ENCODE assay signal across 1 cellular context in genomic region chr2:107132141-107132540, GRCh38.
TF ChIP-seq lines count a peak whose summit lies in the region.

No MANE protein-coding gene starts in this region.

TF ChIP-seq in GM12878, 131 proteins besides CTCF, POLR2A, EP300 and RAD21 (continued from another document):
- TF ChIP-seq E2F8 (IDR thresholded peaks at IDR 0.05; ENCODE audit: low read depth, partially characterized antibody) (no peak), IKZF1 (conservative IDR thresholded peaks at IDR 0.05) (peak; percentile 50; the same call in 1 of the 2 replicates), SPI1 (IDR thresholded peaks at IDR 0.05; ENCODE audit: borderline replicate concordance, insufficient read depth, low read depth, low read length) (peak; percentile 91), EGR1 (IDR thresholded peaks at IDR 0.05; ENCODE audit: borderline replicate concordance in 1 of 2, low read depth in 2 of 2, low read length in 2 of 2) (0 out of 3 replicates have a peak, but pooled peaks of 1 of the 2 experiments have one; percentile 10), RUNX3 (IDR thresholded peaks at IDR 0.05; ENCODE audit: low read length) (peak; percentile 60), CUX1 (IDR thresholded peaks at IDR 0.05; ENCODE audit: insufficient replicate concordance, low read depth, low read length) (peak; percentile 15), MTA2 (IDR thresholded peaks at IDR 0.05; ENCODE audit: low read depth) (peak; percentile 35; the same call in 1 of the 2 replicates), FOXM1 (IDR thresholded peaks at IDR 0.05; ENCODE audit: low read depth, low read length) (no peak), PBX3 (IDR thresholded peaks at IDR 0.05; ENCODE audit: insufficient replicate concordance, low read depth, low read length) (peak; percentile 17), GATAD2B (conservative IDR thresholded peaks at IDR 0.05; ENCODE audit: low read depth) (peak; percentile 29; the same call in 1 of the 2 replicates), DPF2 (IDR thresholded peaks at IDR 0.05) (peak; percentile 69), JUNB (IDR thresholded peaks at IDR 0.05) (peak; percentile 23; the same call in 1 of the 2 replicates), PKNOX1 (IDR thresholded peaks at IDR 0.05) (peak; percentile 58; the same call in 1 of the 2 replicates)
